In genomic region chrX:140508958-140509357, GRCh38 we compare ENCODE assay signal across 23 cellular contexts. TPM values are rescaled to one million over a fixed set of nuclear protein-coding genes. Genes with fewer than 3 reads are reported as not detected.
"Had no signal": no experiment of that assay in that cellular context is flagged by ENCODE, and none has a peak within 500 bp of the region (broad histone marks: within the 10 kb centered on the region; RNA-seq: fewer than 3 reads in every experiment).

No MANE protein-coding gene starts in this region.

- H3K27ac Mint-ChIP-seq: activated CD4-positive, alpha-beta memory T cell treated with anti-CD3 and anti-CD28 coated beads, Interleukin-2, amount 10 ng/mL, durations not matched to agents 7 days and 5 days; activated CD4-positive, alpha-beta T cell treated with anti-CD3 and anti-CD28 coated beads for 36 hours; activated naive CD4-positive, alpha-beta T cell treated with anti-CD3 and anti-CD28 coated beads, Interleukin-2, amount 50 U/mL, for 72 hours; activated naive CD8-positive, alpha-beta T cell treated with anti-CD3 and anti-CD28 coated beads, Interleukin-2, amount 50 U/mL, for 24 hours; T-helper 17 cell had no signal

- ATAC-seq: activated CD4-positive, alpha-beta T cell treated with anti-CD3 and anti-CD28 coated beads for 36 hours; activated naive CD4-positive, alpha-beta T cell treated with anti-CD3 and anti-CD28 coated beads, Interleukin-2, amount 50 U/mL, for 72 hours; activated naive CD8-positive, alpha-beta T cell treated with anti-CD3 and anti-CD28 coated beads, Interleukin-2, amount 50 U/mL, for 24 hours; body of pancreas; T-helper 17 cell had no signal

- H3K36me3 ChIP-seq: ascending aorta, MG63, SJSA1 had no signal

- H3K27ac ChIP-seq: ascending aorta, body of pancreas, SJSA1 had no signal

- H3K9me3 Mint-ChIP-seq: activated CD4-positive, alpha-beta memory T cell treated with anti-CD3 and anti-CD28 coated beads, Interleukin-2, amount 10 ng/mL, durations not matched to agents 7 days and 5 days; activated naive CD4-positive, alpha-beta T cell treated with anti-CD3 and anti-CD28 coated beads, Interleukin-2, amount 50 U/mL, for 72 hours; activated naive CD8-positive, alpha-beta T cell treated with anti-CD3 and anti-CD28 coated beads, Interleukin-2, amount 50 U/mL, for 24 hours; central memory CD8-positive, alpha-beta T cell had no signal

- H3K4me1 Mint-ChIP-seq: activated CD4-positive, alpha-beta memory T cell treated with anti-CD3 and anti-CD28 coated beads, Interleukin-2, amount 10 ng/mL, durations not matched to agents 7 days and 5 days; central memory CD8-positive, alpha-beta T cell; T-helper 17 cell had no signal

- H3K4me3 Mint-ChIP-seq: activated CD4-positive, alpha-beta memory T cell treated with anti-CD3 and anti-CD28 coated beads, Interleukin-2, amount 10 ng/mL, durations not matched to agents 7 days and 5 days; activated CD4-positive, alpha-beta T cell treated with anti-CD3 and anti-CD28 coated beads for 36 hours; activated naive CD8-positive, alpha-beta T cell treated with anti-CD3 and anti-CD28 coated beads, Interleukin-2, amount 50 U/mL, for 24 hours; central memory CD8-positive, alpha-beta T cell; T-helper 17 cell had no signal

- H3K4me3 ChIP-seq: ascending aorta, body of pancreas, MG63, SJSA1 had no signal

- DNase-seq: activated CD4-positive, alpha-beta memory T cell treated with anti-CD3 and anti-CD28 coated beads, Interleukin-2, amount 10 ng/mL, durations not matched to agents 7 days and 5 days; activated CD4-positive, alpha-beta T cell treated with anti-CD3 and anti-CD28 coated beads for 36 hours; activated CD4-positive, alpha-beta T cell treated with anti-CD3 and anti-CD28 coated beads, Interleukin-2, amount 50 U/mL, for 1 hour; activated naive CD8-positive, alpha-beta T cell treated with anti-CD3 and anti-CD28 coated beads, Interleukin-2, amount 50 U/mL, for 24 hours; activated T-cell treated with anti-CD3 and anti-CD28 coated beads for 4 hours; activated T-cell treated with anti-CD3 and anti-CD28 coated beads, Interleukin-2, amount 50 U/mL, for 48 hours; amniotic stem cell; body of pancreas; MG63; NCI-H1105; NCI-H1436; NCI-H1694 treated with DMSO at 0.1 percent for 48 hours; NCI-H2029 treated with DMSO at 0.1 percent for 48 hours; NCI-H524; SHP77; T-helper 17 cell; T-helper 9 cell had no signal

- H3K9me3 ChIP-seq: ascending aorta, body of pancreas, MG63, SJSA1 had no signal

- H3K4me1 ChIP-seq: ascending aorta had no signal

RNA-seq across cellular contexts. Expression of gene SOX3, which starts 4.1 kb away (rescaled TPM):
- total RNA-seq: activated CD4-positive, alpha-beta memory T cell treated with anti-CD3 and anti-CD28 coated beads, Interleukin-2, amount 10 ng/mL, durations not matched to agents 7 days and 5 days; activated CD4-positive, alpha-beta T cell treated with anti-CD3 and anti-CD28 coated beads for 36 hours; activated CD8-positive, alpha-beta memory T cell treated with anti-CD3 and anti-CD28 coated beads for 36 hours; activated naive CD4-positive, alpha-beta T cell treated with anti-CD3 and anti-CD28 coated beads, Interleukin-2, amount 50 U/mL, for 72 hours; ascending aorta; body of pancreas; bronchial epithelial cell; SJSA1; T-helper 17 cell had no signal
